ENCODE assay signal across 23 cellular contexts in the genomic region with DNA sequence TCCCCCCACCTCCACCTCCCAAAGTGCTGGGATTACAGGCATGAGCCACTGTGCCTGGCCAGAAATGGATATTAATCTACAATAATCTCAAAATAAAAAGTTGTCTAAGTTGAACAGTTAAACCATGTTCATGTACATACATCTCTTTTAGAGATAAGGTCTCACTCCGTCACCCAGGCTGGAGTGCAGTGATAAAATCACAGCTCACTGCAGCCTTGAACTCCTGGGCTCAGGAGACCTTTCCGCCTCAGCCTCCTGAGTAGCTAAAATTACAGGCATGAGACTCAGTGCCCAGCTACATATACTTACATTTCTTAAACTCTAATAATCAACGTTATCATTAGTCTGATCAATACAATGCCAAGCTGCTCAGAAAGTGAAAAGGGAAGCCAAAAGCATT. TPM values are rescaled to one million over a fixed set of nuclear protein-coding genes. Genes with fewer than 3 reads are reported as not detected.
A peak's percentile ranks its signal among the peaks of the same experiment; 100 is the strongest.
DNase-seq lines count a peak whose midpoint lies in the region; ATAC-seq and TF ChIP-seq lines count a peak whose summit lies in the region.
"Had no signal": no experiment of that assay in that cellular context is flagged by ENCODE, and none has a peak within 500 bp of the region (broad histone marks: within the 10 kb centered on the region; RNA-seq: fewer than 3 reads in every experiment).

No MANE protein-coding gene starts in this region.

- TF ChIP-seq CTCF in KMS-11 (conservative IDR thresholded peaks at IDR 0.05; ENCODE audit: low read depth, low read length), result no peak
- TF ChIP-seq CTCF in coronary artery (IDR thresholded peaks at IDR 0.05), result no peak
- no peak for TF ChIP-seq CTCF in upper lobe of left lung (IDR thresholded peaks at IDR 0.05)

- TF ChIP-seq POLR2A in upper lobe of left lung (IDR thresholded peaks at IDR 0.05), result no peak

- H3K4me1 ChIP-seq in KMS-11 (ENCODE audit: low read depth, poor library complexity, severe bottlenecking) (peaks cover 58% of the 10 kb centered on the region), adipocyte (ENCODE audit: control insufficient read depth, insufficient read depth, low read length) (peaks cover 52% of the 10 kb centered on the region), upper lobe of left lung (peaks cover 25 to 57% (median 43%) of the 10 kb centered on the region in 4 donors)
- H3K4me1 ChIP-seq: HAP-1 had no signal

- 64 to 81% methylated on average over 3 of the region's 3 CpGs for WGBS in upper lobe of left lung, 2 donors

- H3K4me3 ChIP-seq in KMS-11 (IDR thresholded peaks at IDR 0.05; ENCODE audit: insufficient read depth, low read depth, low read length), result no peak overlapping the region
- no peak overlapping the region for H3K4me3 ChIP-seq in adipocyte (ENCODE audit: low read length)
- H3K4me3 ChIP-seq in coronary artery, result no peak overlapping the region
- no peak overlapping the region for H3K4me3 ChIP-seq in upper lobe of left lung
- H3K4me3 ChIP-seq: BLaER1, GM12878, GM23248, HAP-1 had no signal

- TF ChIP-seq EP300 in upper lobe of left lung (IDR thresholded peaks at IDR 0.05), result no peak

- H2AFZ ChIP-seq in KMS-11 (ENCODE audit: low read depth), result no peak overlapping the region
- H2AFZ ChIP-seq: GM23248 had no signal

- H4K20me1 ChIP-seq in KMS-11 (ENCODE audit: insufficient read depth), result no peaks in the 10 kb centered on the region
- H4K20me1 ChIP-seq: BLaER1 had no signal

- no peak overlapping the region; the same call in 1 of the 2 replicates for H3K27ac ChIP-seq in KMS-11
- H3K27ac ChIP-seq in coronary artery, result peak overlapping the region; percentile 59 to 60
- peak overlapping the region in 3 of 4 donors; percentile 0 to 59 (median 43) for H3K27ac ChIP-seq in upper lobe of left lung
- H3K27ac ChIP-seq: BLaER1, GM23248, HL-60 had no signal

- DNase-seq in adipocyte (ENCODE audit: low read depth) (no peak), coronary artery (ENCODE audit: low spot score) (peak; percentile 40), upper lobe of left lung (peak in 1 of 2 donors; percentile 8), NCI-H82 treated with DMSO at 0.1 percent for 48 hours (lab: John Stamatoyannopoulos, UW; ENCODE audit: unreplicated experiment) (no peak), NAMALWA (ENCODE audit: low spot score) (no peak)
- DNase-seq: 8988T; Calu3; CD4-positive, alpha-beta memory T cell; DMS53; DND-41; EL; GM23248 had no signal

- H3K36me3 ChIP-seq in KMS-11 (ENCODE audit: insufficient read depth) (no peaks in the 10 kb centered on the region), adipocyte (ENCODE audit: control insufficient read depth, insufficient read depth, low read length, severe bottlenecking) (peaks cover 30% of the 10 kb centered on the region), upper lobe of left lung (no peaks in the 10 kb centered on the region)
- H3K36me3 ChIP-seq: BLaER1, HAP-1 had no signal

- no peaks in the 10 kb centered on the region for H3K9me3 ChIP-seq in adipocyte (ENCODE audit: control insufficient read depth, low read length)
- H3K9me3 ChIP-seq in upper lobe of left lung, result no peaks in the 10 kb centered on the region
- H3K9me3 ChIP-seq: BLaER1, HAP-1 had no signal

- ATAC-seq in upper lobe of left lung (ENCODE audit: low FRiP score in 2 of 2) (no peak), HG02884 (IDR thresholded peaks at IDR 0.05; ENCODE audit: unreplicated experiment) (no peak), HG02840 (IDR thresholded peaks at IDR 0.05; ENCODE audit: low FRiP score, unreplicated experiment) (no peak)
- ATAC-seq: GM12878 had no signal

- H3K9ac ChIP-seq in KMS-11 (no peak overlapping the region), adipocyte (ENCODE audit: low read length) (peak overlapping the region; percentile 16)
- H3K9ac ChIP-seq: BLaER1, GM23248 had no signal

- H3K79me2 ChIP-seq in KMS-11 (ENCODE audit: insufficient read depth, low read depth), result no peaks in the 10 kb centered on the region

- H3K4me2 ChIP-seq in KMS-11, result peak overlapping the region; percentile 24
- H3K4me2 ChIP-seq: BLaER1 had no signal

- no peaks in the 10 kb centered on the region for H3K27me3 ChIP-seq in KMS-11 (ENCODE audit: insufficient read depth, low read depth)
- H3K27me3 ChIP-seq in adipocyte (replicated peaks; ENCODE audit: control insufficient read depth, insufficient read depth, low read length), result no peaks in the 10 kb centered on the region
- no peaks in the 10 kb centered on the region for H3K27me3 ChIP-seq in upper lobe of left lung
- H3K27me3 ChIP-seq: BLaER1 had no signal

RNA-seq across cellular contexts. Expression of gene VSTM4, which starts 36.2 kb away (rescaled TPM):
- 10 to 100 TPM in 4 of 6 donors, 1 to 10 TPM in 2; 8.5 to 24.3 (median 13.2) TPM for total RNA-seq in upper lobe of left lung
- total RNA-seq: Calu3; CD4-positive, alpha-beta memory T cell; G401; GM12878 had no signal

RNA-seq across cellular contexts. Expression of gene FAM170B, which starts 54.7 kb away (rescaled TPM):
- under 1 TPM in 1 of 6 donors, not detected in 5; 0.24 TPM for total RNA-seq in upper lobe of left lung
- total RNA-seq: A673; Calu3; CD4-positive, alpha-beta memory T cell; G401; GM12878; GM23248; H4; HT1080 had no signal
